Comparison of ENCODE assay signal across 19 cellular contexts in genomic region chr11:7527029-7527428, GRCh38. TPM values are rescaled to one million over a fixed set of nuclear protein-coding genes. Genes with fewer than 3 reads are reported as not detected.
A peak's percentile ranks its signal among the peaks of the same experiment; 100 is the strongest.
DNase-seq lines count a peak whose midpoint lies in the region; ATAC-seq lines count a peak whose summit lies in the region.
"Had no signal": no experiment of that assay in that cellular context is flagged by ENCODE, and none has a peak within 500 bp of the region (broad histone marks: within the 10 kb centered on the region; RNA-seq: fewer than 3 reads in every experiment).

No MANE protein-coding gene starts in this region.

- no peaks in the 10 kb centered on the region for H3K36me3 ChIP-seq in CD8-positive, alpha-beta memory T cell (ENCODE audit: insufficient read depth, low read length)
- H3K36me3 ChIP-seq: BE2C, SJSA1 had no signal

- DNase-seq in CD8-positive, alpha-beta memory T cell: peak in 4 of 5 donors; percentile 12 to 69 (median 64)
- peak; percentile 62 for DNase-seq in activated CD4-positive, alpha-beta memory T cell treated with anti-CD3 and anti-CD28 coated beads for 36 hours
- DNase-seq in effector memory CD8-positive, alpha-beta T cell: peak; percentile 7 to 20 (median 12)
- DNase-seq in sciatic nerve (ENCODE audit: low spot score) (no peak), NCI-H345 (lab: John Stamatoyannopoulos, UW) (no peak), NOMO-1 (lab: John Stamatoyannopoulos, UW; ENCODE audit: unreplicated experiment in 2 of 2) (no peak), substantia nigra (lab: John Stamatoyannopoulos, UW) (no peak)
- DNase-seq: anterior cingulate cortex; BE2C; effector CD8-positive, alpha-beta T cell; foreskin melanocyte; KBM-7; midbrain; NCI-H146; NCI-H748 treated with DMSO at 0.1 percent for 48 hours had no signal

- no peaks in the 10 kb centered on the region for H3K9me3 ChIP-seq in CD8-positive, alpha-beta memory T cell (ENCODE audit: low read length)
- H3K9me3 ChIP-seq: BE2C, SJSA1 had no signal

- peak; percentile 49 for ATAC-seq in GM21447 (IDR thresholded peaks at IDR 0.05; ENCODE audit: unreplicated experiment)
- peak; percentile 97 for ATAC-seq in effector memory CD8-positive, alpha-beta T cell (replicated peaks)
- no peak for ATAC-seq in sciatic nerve

- no peaks in the 10 kb centered on the region for H3K27me3 Mint-ChIP-seq in CD8-positive, alpha-beta memory T cell
- no peaks in the 10 kb centered on the region for H3K27me3 Mint-ChIP-seq in activated CD4-positive, alpha-beta memory T cell treated with anti-CD3 and anti-CD28 coated beads for 36 hours
- H3K27me3 Mint-ChIP-seq in effector memory CD8-positive, alpha-beta T cell: no peaks in the 10 kb centered on the region

- CTCF ChIA-PET in CD8-positive, alpha-beta memory T cell (lab: Charles Lee): interaction anchor here (1.4 to 3.3 kb wide), 2 partner anchors 11 to 14 kb away, joined by 6 to 20 read pairs; partner anchors contain the start of gene PPFIBP2
- CTCF ChIA-PET in activated CD4-positive, alpha-beta memory T cell treated with anti-CD3 and anti-CD28 coated beads for 36 hours (lab: Charles Lee): interaction anchor here (1.3 kb wide), 1 partner anchor 14 kb away, joined by 5 read pairs; no protein-coding TSS in a partner anchor

- H3K27ac Mint-ChIP-seq in CD8-positive, alpha-beta memory T cell: peak overlapping the region; percentile 2 to 84 (median 70)
- peak overlapping the region; percentile 25 for H3K27ac Mint-ChIP-seq in activated CD4-positive, alpha-beta memory T cell treated with anti-CD3 and anti-CD28 coated beads for 36 hours
- H3K27ac Mint-ChIP-seq in effector memory CD8-positive, alpha-beta T cell: peak overlapping the region in 1 of 2 donors; percentile 32
- H3K27ac Mint-ChIP-seq: progenitor cell of endocrine pancreas had no signal

- H3K36me3 Mint-ChIP-seq in CD8-positive, alpha-beta memory T cell: peaks cover 0 to under 1% (median 0%) of the 10 kb centered on the region in 3 donors
- H3K36me3 Mint-ChIP-seq in activated CD4-positive, alpha-beta memory T cell treated with anti-CD3 and anti-CD28 coated beads for 36 hours: no peaks in the 10 kb centered on the region
- H3K36me3 Mint-ChIP-seq in effector memory CD8-positive, alpha-beta T cell (ENCODE audit: insufficient read depth): no peaks in the 10 kb centered on the region

- peaks cover 44 to 70% (median 50%) of the 10 kb centered on the region in 3 donors for H3K4me1 Mint-ChIP-seq in CD8-positive, alpha-beta memory T cell
- H3K4me1 Mint-ChIP-seq in activated CD4-positive, alpha-beta memory T cell treated with anti-CD3 and anti-CD28 coated beads for 36 hours (ENCODE audit: low read depth): peaks cover 67% of the 10 kb centered on the region
- H3K4me1 Mint-ChIP-seq in effector memory CD8-positive, alpha-beta T cell (ENCODE audit: low read depth in 2 of 2): peaks cover 24 to 30% of the 10 kb centered on the region in 2 donors

- POLR2A ChIA-PET in CD8-positive, alpha-beta memory T cell (lab: Charles Lee): no interaction called here
- POLR2A ChIA-PET in activated CD4-positive, alpha-beta memory T cell treated with anti-CD3 and anti-CD28 coated beads for 36 hours (lab: Charles Lee): no interaction called here

- no peaks in the 10 kb centered on the region for H3K9me3 Mint-ChIP-seq in CD8-positive, alpha-beta memory T cell
- no peaks in the 10 kb centered on the region for H3K9me3 Mint-ChIP-seq in activated CD4-positive, alpha-beta memory T cell treated with anti-CD3 and anti-CD28 coated beads for 36 hours
- no peaks in the 10 kb centered on the region for H3K9me3 Mint-ChIP-seq in effector memory CD8-positive, alpha-beta T cell

- H3K27ac ChIP-seq in CD8-positive, alpha-beta memory T cell (ENCODE audit: low read depth, low read length): no peak overlapping the region
- H3K27ac ChIP-seq in substantia nigra (ENCODE audit: low read depth, low read length, poor library complexity, severe bottlenecking): no peak overlapping the region
- H3K27ac ChIP-seq: SJSA1 had no signal

- H3K4me3 Mint-ChIP-seq in CD8-positive, alpha-beta memory T cell: peak overlapping the region in 6 of 7 donors; percentile 5 to 77 (median 62)
- no peak overlapping the region for H3K4me3 Mint-ChIP-seq in activated CD4-positive, alpha-beta memory T cell treated with anti-CD3 and anti-CD28 coated beads for 36 hours
- peak overlapping the region; percentile 8 to 34 for H3K4me3 Mint-ChIP-seq in effector memory CD8-positive, alpha-beta T cell

- H3K27me3 ChIP-seq in CD8-positive, alpha-beta memory T cell (ENCODE audit: insufficient read depth, low read length, poor library complexity, severe bottlenecking): no peaks in the 10 kb centered on the region
- H3K27me3 ChIP-seq: BE2C, SJSA1 had no signal

- no peak overlapping the region for H3K4me3 ChIP-seq in CD8-positive, alpha-beta memory T cell (ENCODE audit: low read length)
- H3K4me3 ChIP-seq: SJSA1 had no signal

- intact Hi-C loops in activated CD4-positive, alpha-beta memory T cell treated with anti-CD3 and anti-CD28 coated beads for 36 hours (cut with micrococcal nuclease): no loop called here
- intact Hi-C loops in sciatic nerve (cut with DNase I): no loop called here

- peaks cover 63% of the 10 kb centered on the region for H3K4me1 ChIP-seq in CD8-positive, alpha-beta memory T cell (ENCODE audit: insufficient read depth, low read length)
- H3K4me1 ChIP-seq: BE2C, SJSA1 had no signal

RNA-seq across cellular contexts. Expression of gene PPFIBP2, which starts 13.2 kb away (rescaled TPM):
- total RNA-seq in CD8-positive, alpha-beta memory T cell: 1 to 10 TPM; 3.9 to 4.4 TPM
- 6.8 TPM for polyA plus RNA-seq in CD8-positive, alpha-beta memory T cell
- 1 to 10 TPM; 8.8 to 9.2 TPM for total RNA-seq in activated CD4-positive, alpha-beta memory T cell treated with anti-CD3 and anti-CD28 coated beads for 36 hours
- 52.3 TPM for total RNA-seq in sciatic nerve

RNA-seq across cellular contexts. Expression of gene OLFML1, which starts 41.7 kb away (rescaled TPM):
- not detected for total RNA-seq in CD8-positive, alpha-beta memory T cell
- polyA plus RNA-seq in CD8-positive, alpha-beta memory T cell: not detected
- not detected for total RNA-seq in activated CD4-positive, alpha-beta memory T cell treated with anti-CD3 and anti-CD28 coated beads for 36 hours
- total RNA-seq in sciatic nerve: 27.2 TPM
- total RNA-seq: Daoy, progenitor cell of endocrine pancreas had no signal

Comparison
In these comparisons a context has a peak if more than half of its experiments do, and no peak if none do; other contexts are left out.
1. DNase-seq: peak in CD8-positive, alpha-beta memory T cell (4 of 5), activated CD4-positive, alpha-beta memory T cell treated with anti-CD3 and anti-CD28 coated beads for 36 hours (single experiment) and effector memory CD8-positive, alpha-beta T cell (3 of 3); none in sciatic nerve (single experiment), NCI-H345 (single experiment), NOMO-1 (0 of 2) and substantia nigra (0 of 49).
2. RNA of gene OLFML1, which starts 41.7 kb away (total RNA-seq): 27.2 TPM in sciatic nerve (single experiment); not detected in CD8-positive, alpha-beta memory T cell and not detected in activated CD4-positive, alpha-beta memory T cell treated with anti-CD3 and anti-CD28 coated beads for 36 hours; every median in the first group is over 10 times any median in the second.